14 cellular contexts compared by ENCODE assay signal in the genomic region with DNA sequence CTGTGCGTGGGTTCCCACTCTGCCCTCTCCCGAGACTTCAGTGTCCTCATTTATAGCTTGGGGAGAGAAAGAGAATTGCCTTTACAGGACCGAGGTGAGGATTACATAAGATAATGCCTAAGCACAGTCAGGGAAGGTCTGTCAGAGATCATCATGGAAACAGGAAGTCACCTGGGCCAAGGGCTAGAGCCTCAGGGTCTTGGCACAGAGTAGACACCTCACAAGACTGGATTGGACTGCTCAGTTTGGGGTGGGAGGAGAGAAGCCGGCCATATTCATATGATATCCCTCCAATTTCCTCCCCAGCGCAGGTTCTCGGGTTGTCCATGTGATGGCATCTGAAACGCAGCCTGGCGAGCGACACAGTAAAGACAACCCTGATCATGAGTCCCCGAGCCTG. TPM values are rescaled to one million over a fixed set of nuclear protein-coding genes. Genes with fewer than 3 reads are reported as not detected.
A peak's percentile ranks its signal among the peaks of the same experiment; 100 is the strongest.
DNase-seq lines count a peak whose midpoint lies in the region; ATAC-seq and TF ChIP-seq lines count a peak whose summit lies in the region.
"Had no signal": no experiment of that assay in that cellular context is flagged by ENCODE, and none has a peak within 500 bp of the region (broad histone marks: within the 10 kb centered on the region; RNA-seq: fewer than 3 reads in every experiment).

No MANE protein-coding gene starts in this region.

- no peak overlapping the region for H3K4me3 Mint-ChIP-seq in endodermal cell

- peaks cover 17% of the 10 kb centered on the region for H3K27me3 Mint-ChIP-seq in endodermal cell (ENCODE audit: insufficient read depth)

- H3K9ac ChIP-seq in neuronal stem cell (ENCODE audit: low read depth, low read length, poor library complexity), result peak overlapping the region; percentile 6
- H3K9ac ChIP-seq in endodermal cell (ENCODE audit: extremely low read depth, low read length, poor library complexity, severe bottlenecking), result no peak overlapping the region

- no peak overlapping the region for H2BK5ac ChIP-seq in neuronal stem cell (ENCODE audit: low read length)

- no peak overlapping the region for H2BK15ac ChIP-seq in neuronal stem cell (ENCODE audit: low read length)

- peak overlapping the region; percentile 62 for H2AFZ ChIP-seq in neuronal stem cell (ENCODE audit: low read length)

- H4K91ac ChIP-seq in neuronal stem cell (ENCODE audit: low read depth, low read length, poor library complexity), result no peak overlapping the region

- H3K4me2 ChIP-seq in neuronal stem cell (ENCODE audit: insufficient read depth, low read length, poor library complexity, severe bottlenecking), result no peak overlapping the region

- no peak overlapping the region for H3K4ac ChIP-seq in neuronal stem cell (ENCODE audit: low read length)

- no peak overlapping the region for H3K14ac ChIP-seq in neuronal stem cell (ENCODE audit: low read length)

- ATAC-seq in activated CD4-positive, CD25-positive, alpha-beta regulatory T cell treated with anti-CD3 and anti-CD28 coated beads, Interleukin-2, amount 50 U/mL, for 24 hours, result no peak
- ATAC-seq: SK-N-SH treated with all-trans-retinoic acid at 6 μM for 48 hours had no signal

- H3K36me3 Mint-ChIP-seq in endodermal cell (ENCODE audit: low read depth), result no peaks in the 10 kb centered on the region

- peak; percentile 13 for DNase-seq in SKM-1 (lab: John Stamatoyannopoulos, UW; ENCODE audit: unreplicated experiment)
- no peak for DNase-seq in SKM-1 treated with dmso at 0.1 percent for 144 hours (lab: John Stamatoyannopoulos, UW; ENCODE audit: unreplicated experiment)
- DNase-seq in HL-60 (ENCODE audit: low read depth in 1 of 2, low spot score in 1 of 2), result peak; percentile 76 to 86
- DNase-seq in WERI-Rb-1, result no peak
- no peak for DNase-seq in neuronal stem cell (ENCODE audit: low spot score)
- DNase-seq in endodermal cell, result no peak
- no peak for DNase-seq in activated naive CD4-positive, alpha-beta T cell treated with Interleukin-2 at 50 U/mL for 16 hours
- DNase-seq: islet precursor cell, NCI-H1105 treated with DMSO at 0.1 percent for 48 hours, thyroid gland had no signal

- TF ChIP-seq CTCF in HL-60 (IDR thresholded peaks at IDR 0.05; ENCODE audit: insufficient read depth, low read length), result no peak
- 0 out of 2 replicates have a peak, but pooled peaks have one; percentile 1 for TF ChIP-seq CTCF in WERI-Rb-1 (IDR thresholded peaks at IDR 0.05; ENCODE audit: low read depth, low read length)
- no peak for TF ChIP-seq CTCF in endodermal cell (conservative IDR thresholded peaks at IDR 0.05)

- peak overlapping the region; percentile 94 for H3K27ac ChIP-seq in HL-60 (replicated peaks)
- peak overlapping the region; percentile 43; the same call in 1 of the 2 replicates for H3K27ac ChIP-seq in WERI-Rb-1
- no peak overlapping the region for H3K27ac ChIP-seq in neuronal stem cell (replicated peaks; ENCODE audit: low read length)
- H3K27ac ChIP-seq in endodermal cell (ENCODE audit: low read depth, low read length), result no peak overlapping the region
- H3K27ac ChIP-seq: coronary artery, thyroid gland had no signal

- H3K4me3 ChIP-seq in HL-60 (replicated peaks; ENCODE audit: insufficient read depth, low read length) (no peak overlapping the region), WERI-Rb-1 (ENCODE audit: low read depth, low read length) (no peak overlapping the region), neuronal stem cell (ENCODE audit: low read length in 2 of 2) (no peak overlapping the region), endodermal cell (ENCODE audit: low read length) (no peak overlapping the region)
- H3K4me3 ChIP-seq: coronary artery, thyroid gland had no signal

- no peak overlapping the region for H3K23ac ChIP-seq in neuronal stem cell (ENCODE audit: low read depth, low read length, poor library complexity)

- H2AK5ac ChIP-seq in neuronal stem cell (ENCODE audit: low read depth, low read length), result no peak overlapping the region

- peaks cover 2% of the 10 kb centered on the region for H3K4me1 Mint-ChIP-seq in endodermal cell

- no CpG with 5 or more reads among the region's 10 CpGs for WGBS in neuronal stem cell (ENCODE audit: extremely low coverage in 2 of 2, insufficient read length in 2 of 2, insufficient replicate concordance in 1 of 2), 2 donors
- 84 to 94% methylated on average over 4 to 10 of the region's 10 CpGs for WGBS in endodermal cell (ENCODE audit: insufficient coverage in 1 of 2, insufficient read length in 1 of 2), 2 experiments

- no peaks in the 10 kb centered on the region for H3K27me3 ChIP-seq in HL-60 (ENCODE audit: insufficient read depth, poor library complexity, severe bottlenecking)
- no peaks in the 10 kb centered on the region for H3K27me3 ChIP-seq in WERI-Rb-1 (ENCODE audit: insufficient read depth, low read depth, severe bottlenecking)
- H3K27me3 ChIP-seq in neuronal stem cell (ENCODE audit: control insufficient read depth in 3 of 3, insufficient read depth in 3 of 3, low read depth in 1 of 3, low read length in 3 of 3), result peaks cover 0 to 5% (median 2%) of the 10 kb centered on the region in 3 experiments
- H3K27me3 ChIP-seq in endodermal cell (ENCODE audit: control insufficient read depth, insufficient read depth, low read length, poor library complexity, severe bottlenecking), result peaks cover 10% of the 10 kb centered on the region
- H3K27me3 ChIP-seq: thyroid gland had no signal

- H3K79me1 ChIP-seq in neuronal stem cell (ENCODE audit: low read depth, low read length), result no peaks in the 10 kb centered on the region

- H3K18ac ChIP-seq in neuronal stem cell (ENCODE audit: low read length), result no peak overlapping the region

- H3K4me1 ChIP-seq in neuronal stem cell (ENCODE audit: control insufficient read depth in 2 of 2, insufficient read depth in 1 of 2, low read depth in 1 of 2, low read length in 2 of 2), result peaks cover 0 to 2% of the 10 kb centered on the region in 2 donors
- no peaks in the 10 kb centered on the region for H3K4me1 ChIP-seq in endodermal cell (ENCODE audit: control insufficient read depth, insufficient read depth, low read length)

- no peaks in the 10 kb centered on the region for H3K9me3 ChIP-seq in WERI-Rb-1 (ENCODE audit: severe bottlenecking)
- no peaks in the 10 kb centered on the region for H3K9me3 ChIP-seq in neuronal stem cell (replicated peaks in 1 of 2; ENCODE audit: control insufficient read depth in 2 of 2, insufficient read depth in 1 of 2, low read depth in 1 of 2, low read length in 2 of 2)
- H3K9me3 ChIP-seq in endodermal cell (ENCODE audit: control insufficient read depth, low read length), result no peaks in the 10 kb centered on the region
- H3K9me3 ChIP-seq: thyroid gland had no signal

- no peak overlapping the region for H3K27ac Mint-ChIP-seq in endodermal cell

- no peak overlapping the region for H2BK120ac ChIP-seq in neuronal stem cell (ENCODE audit: low read depth, low read length)

- H3K36me3 ChIP-seq in WERI-Rb-1, result no peaks in the 10 kb centered on the region
- no peaks in the 10 kb centered on the region for H3K36me3 ChIP-seq in neuronal stem cell (replicated peaks in 1 of 2; ENCODE audit: control insufficient read depth in 2 of 2, insufficient read depth in 2 of 2, low read length in 2 of 2)
- H3K36me3 ChIP-seq in endodermal cell (ENCODE audit: control insufficient read depth, insufficient read depth, low read length), result no peaks in the 10 kb centered on the region
- H3K36me3 ChIP-seq: thyroid gland had no signal

- no peak overlapping the region for H4K8ac ChIP-seq in neuronal stem cell (ENCODE audit: low read depth, low read length)

- H3K9me3 Mint-ChIP-seq in endodermal cell, result peaks cover 3% of the 10 kb centered on the region

- no peak overlapping the region for H2BK12ac ChIP-seq in neuronal stem cell (ENCODE audit: low read length)

RNA-seq across cellular contexts. Expression of a gene that starts 3.8 kb away (rescaled TPM):
- polyA plus RNA-seq in neuronal stem cell (2013, experiment 1 of 2), result 0.01 TPM
- polyA plus RNA-seq in neuronal stem cell (2013, experiment 2 of 2), result not detected
- total RNA-seq in endodermal cell, result not detected
- not detected for polyA plus RNA-seq in endodermal cell (2013, experiment 1 of 2)
- not detected for polyA plus RNA-seq in endodermal cell (2013, experiment 2 of 2)
- total RNA-seq: A172 had no signal

RNA-seq across cellular contexts. Expression of a gene that starts 41.3 kb away (rescaled TPM):
- 3.8 TPM for polyA plus RNA-seq in neuronal stem cell (2013, experiment 1 of 2)
- 3.5 TPM for polyA plus RNA-seq in neuronal stem cell (2013, experiment 2 of 2)
- total RNA-seq in endodermal cell, result 10 to 100 TPM in 1 of 2 donors, 1 to 10 TPM in 1; 9.7 to 14.0 TPM
- 4.7 TPM for polyA plus RNA-seq in endodermal cell (2013, experiment 1 of 2)
- polyA plus RNA-seq in endodermal cell (2013, experiment 2 of 2), result 4.4 TPM

RNA-seq across cellular contexts. Expression of a gene that starts 50.2 kb away (rescaled TPM):
- polyA plus RNA-seq in neuronal stem cell (2013, experiment 1 of 2), result 227 TPM
- polyA plus RNA-seq in neuronal stem cell (2013, experiment 2 of 2), result 230 TPM
- total RNA-seq in endodermal cell, result 100 to 1,000 TPM; 107 to 108 TPM
- polyA plus RNA-seq in endodermal cell (2013, experiment 1 of 2), result 132 TPM
- polyA plus RNA-seq in endodermal cell (2013, experiment 2 of 2), result 128 TPM

Comparison
In these comparisons a context has a peak if more than half of its experiments do, and no peak if none do; other contexts are left out.
1. DNase-seq: peak in SKM-1 (single experiment) and HL-60 (2 of 2); none in SKM-1 treated with dmso at 0.1 percent for 144 hours (single experiment), WERI-Rb-1 (single experiment), neuronal stem cell (single experiment), endodermal cell (single experiment) and activated naive CD4-positive, alpha-beta T cell treated with Interleukin-2 at 50 U/mL for 16 hours (single experiment).
2. H3K27ac ChIP-seq: peak in HL-60 (single experiment) and WERI-Rb-1 (single experiment); none in neuronal stem cell (single experiment) and endodermal cell (single experiment).